8 cellular contexts compared by ENCODE assay signal in the genomic region with DNA sequence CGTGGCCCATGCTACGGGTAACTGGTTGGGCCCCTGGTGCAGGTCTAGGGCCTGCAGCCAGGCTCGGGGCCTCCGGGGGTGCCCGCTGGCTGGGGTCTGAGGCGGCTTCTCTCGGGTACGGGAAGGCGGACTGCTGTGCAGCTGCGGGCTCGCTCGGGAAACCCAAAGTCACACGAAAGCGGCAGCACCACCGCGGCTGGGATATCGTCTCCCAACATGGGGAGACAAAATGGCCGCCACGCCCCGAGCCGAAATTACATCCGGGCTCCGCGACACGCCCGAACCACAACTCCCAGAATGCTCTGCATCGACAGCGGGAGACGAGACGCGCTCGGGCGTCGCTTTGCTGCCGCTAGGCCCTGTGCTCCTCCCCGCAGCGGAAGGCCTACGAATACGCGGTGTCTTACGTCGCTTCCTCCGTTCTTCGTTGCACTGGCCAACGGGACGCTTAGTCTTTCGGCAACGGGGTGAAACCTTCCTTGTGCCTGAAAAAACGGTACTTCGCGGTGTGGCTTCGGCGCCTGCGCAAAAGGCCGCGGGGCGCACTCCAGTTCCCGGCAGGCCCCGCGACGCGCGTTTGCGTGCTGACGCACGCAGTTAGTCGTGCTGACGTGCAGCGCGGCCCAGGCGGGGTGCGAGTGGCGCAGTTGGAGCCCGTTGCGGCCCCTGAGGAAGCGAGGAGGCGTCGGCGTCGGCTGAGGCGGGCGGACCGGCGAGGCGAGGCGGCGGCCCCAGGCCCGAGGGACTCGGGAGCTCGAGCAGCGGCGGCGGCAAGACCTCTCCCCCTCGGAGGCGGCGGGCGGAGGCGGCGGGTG.
A peak's percentile ranks its signal among the peaks of the same experiment; 100 is the strongest.
DNase-seq lines count a peak whose midpoint lies in the region; ATAC-seq lines count a peak whose summit lies in the region.

A gene (plus strand): TSS at position 604 of the 815 bp plus-strand sequence. CDS start 3,727 bp downstream, outside the sequence.

- H3K4me3 ChIP-seq in BLaER1 treated with 17β-estradiol and CSF1 and Interleukin-3, amounts not matched to agents 10 nM and 100 nM, result peak within 1 kb of the TSS; percentile 84 to 98 (median 94)

- no peaks in the 10 kb centered on the region for H3K27me3 ChIP-seq in BLaER1 treated with 17β-estradiol and CSF1 and Interleukin-3, amounts not matched to agents 10 nM and 100 nM

- peak within 1 kb of the TSS; percentile 97 to 100 (median 99) for H3K27ac ChIP-seq in BLaER1 treated with 17β-estradiol and CSF1 and Interleukin-3, amounts not matched to agents 10 nM and 100 nM
- H3K27ac ChIP-seq in cingulate gyrus (ENCODE audit: low read depth, low read length), result peak within 1 kb of the TSS; percentile 100

- peak; percentile 83 to 94 for DNase-seq in NCI-H526 (lab: John Stamatoyannopoulos, UW)
- DNase-seq in activated CD4-positive, alpha-beta T cell treated with anti-CD3 and anti-CD28 coated beads for 48 hours, result peak; percentile 96
- peak; percentile 96 for DNase-seq in kidney tubule cell (ENCODE audit: low spot score)
- DNase-seq in stimulated activated CD4-positive, alpha-beta T cell treated with anti-CD3 and anti-CD28 coated beads, Interleukin-1b, Interleukin-23, amount 100 ng/mL, for 1 hour (ENCODE audit: low read depth in 2 of 2), result peak; percentile 78 to 79

- no peaks in the 10 kb centered on the region for H3K9me3 ChIP-seq in BLaER1 treated with 17β-estradiol and CSF1 and Interleukin-3, amounts not matched to agents 10 nM and 100 nM (replicated peaks in 1 of 11)

- H3K4me2 ChIP-seq in BLaER1 treated with 17β-estradiol and CSF1 and Interleukin-3, amounts not matched to agents 10 nM and 100 nM, result peak within 1 kb of the TSS; percentile 90 to 99 (median 94)

- H4K20me1 ChIP-seq in BLaER1 treated with 17β-estradiol and CSF1 and Interleukin-3, amounts not matched to agents 10 nM and 100 nM, result peaks cover 43 to 44% (median 44%) of the 10 kb centered on the region in 11 experiments

- peak; percentile 72 for ATAC-seq in GM19328 (IDR thresholded peaks at IDR 0.05; ENCODE audit: unreplicated experiment)
- ATAC-seq in HG03469 (IDR thresholded peaks at IDR 0.05; ENCODE audit: unreplicated experiment), result peak; percentile 55

- H3K36me3 ChIP-seq in BLaER1 treated with 17β-estradiol and CSF1 and Interleukin-3, amounts not matched to agents 10 nM and 100 nM, result peaks cover 24 to 43% (median 38%) of the 10 kb centered on the region in 11 experiments

- H3K9ac ChIP-seq in BLaER1 treated with 17β-estradiol and CSF1 and Interleukin-3, amounts not matched to agents 10 nM and 100 nM, result peak within 1 kb of the TSS; percentile 97 to 100 (median 98)

- peaks cover 32 to 49% (median 41%) of the 10 kb centered on the region in 10 experiments for H3K4me1 ChIP-seq in BLaER1 treated with 17β-estradiol and CSF1 and Interleukin-3, amounts not matched to agents 10 nM and 100 nM

Comparison
In these comparisons a context has a peak if more than half of its experiments do, and no peak if none do; other contexts are left out.
1. Peak in every context shown above with its lines: DNase-seq, ATAC-seq, H3K4me3 ChIP-seq and H3K27ac ChIP-seq.